ENCODE assay signal across 10 cellular contexts in the genomic region with DNA sequence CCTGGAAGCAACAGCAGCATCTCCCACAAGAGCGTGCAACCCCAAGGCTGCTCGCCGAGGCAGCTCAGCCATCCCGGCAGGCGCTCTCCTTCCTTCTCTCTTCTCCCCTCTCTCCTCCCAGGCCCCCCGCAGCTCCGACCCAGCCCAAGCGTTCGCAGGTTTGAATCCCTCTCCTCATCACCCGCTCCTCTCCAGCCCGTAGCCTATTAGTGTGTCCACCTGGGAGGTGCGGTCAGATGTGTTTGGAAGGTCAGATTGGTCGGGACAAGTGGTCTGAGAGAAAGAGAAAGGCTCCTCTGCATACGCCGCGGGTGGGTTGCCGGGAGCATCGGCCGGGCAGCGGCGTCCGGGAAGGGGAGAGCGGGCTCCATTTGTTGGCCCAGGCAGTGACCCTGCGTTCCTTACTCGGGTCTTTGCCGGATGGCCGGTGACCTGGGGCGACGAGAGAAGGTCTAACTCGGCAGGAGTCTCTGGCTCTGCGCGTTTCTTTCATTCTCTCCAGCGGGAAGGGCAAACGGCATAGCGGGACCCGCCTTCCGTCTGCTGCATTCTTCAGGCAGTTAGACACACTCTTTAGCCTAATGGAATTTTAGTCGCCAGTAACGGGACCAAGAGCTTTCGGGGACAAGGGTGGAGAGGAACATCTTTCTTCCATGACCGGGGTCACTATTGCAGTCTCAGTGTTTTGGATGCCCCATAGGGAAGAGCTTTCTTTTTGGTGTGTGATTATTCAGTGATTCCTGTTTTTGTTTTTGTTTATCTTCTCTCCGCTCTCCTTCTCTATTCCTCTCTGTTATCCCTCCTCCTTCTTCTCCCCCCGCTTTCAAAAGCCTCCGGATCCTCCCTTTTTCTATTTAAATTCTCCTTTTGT. TPM values are rescaled to one million over a fixed set of nuclear protein-coding genes. Genes with fewer than 3 reads are reported as not detected.
DNase-seq lines count a peak whose midpoint lies in the region; ATAC-seq and TF ChIP-seq lines count a peak whose summit lies in the region.
"Had no signal": no experiment of that assay in that cellular context is flagged by ENCODE, and none has a peak within 500 bp of the region (broad histone marks: within the 10 kb centered on the region; RNA-seq: fewer than 3 reads in every experiment).

No MANE protein-coding gene starts in this region.

- H3K4me1 ChIP-seq in fibroblast of lung (ENCODE audit: control insufficient read depth, extremely low read depth, insufficient read depth, low read length) = peaks cover 4% of the 10 kb centered on the region

- CTCF ChIA-PET in activated CD4-positive, alpha-beta memory T cell treated with anti-CD3 and anti-CD28 coated beads, Interleukin-2, amount 10 ng/mL, durations not matched to agents 7 days and 5 days (lab: Charles Lee) = no interaction called here

- H3K4me3 ChIP-seq in fibroblast of lung (replicated peaks in 1 of 4; ENCODE audit: control extremely low read depth in 1 of 4, insufficient read depth in 1 of 4, low read depth in 3 of 4, low read length in 4 of 4) = peak overlapping the region; percentile 38 to 68 (median 56)

- H3K4me3 Mint-ChIP-seq in activated CD4-positive, alpha-beta memory T cell treated with anti-CD3 and anti-CD28 coated beads, Interleukin-2, amount 10 ng/mL, durations not matched to agents 7 days and 5 days = peak overlapping the region; percentile 65

- H3K4me1 Mint-ChIP-seq in activated CD4-positive, alpha-beta memory T cell treated with anti-CD3 and anti-CD28 coated beads, Interleukin-2, amount 10 ng/mL, durations not matched to agents 7 days and 5 days = peaks cover 30% of the 10 kb centered on the region

- no peaks in the 10 kb centered on the region for H3K9me3 ChIP-seq in fibroblast of lung (ENCODE audit: control insufficient read depth, insufficient read depth, low read depth, low read length)

- H3K9ac ChIP-seq in fibroblast of lung (ENCODE audit: insufficient read depth, low read length) = no peak overlapping the region

- H3K9me3 Mint-ChIP-seq in activated CD4-positive, alpha-beta memory T cell treated with anti-CD3 and anti-CD28 coated beads, Interleukin-2, amount 10 ng/mL, durations not matched to agents 7 days and 5 days = no peaks in the 10 kb centered on the region

- H3K79me2 ChIP-seq in fibroblast of lung (ENCODE audit: control insufficient read depth, insufficient read depth, low read length) = no peaks in the 10 kb centered on the region

- POLR2A ChIA-PET in activated CD4-positive, alpha-beta memory T cell treated with anti-CD3 and anti-CD28 coated beads, Interleukin-2, amount 10 ng/mL, durations not matched to agents 7 days and 5 days (lab: Charles Lee) = interaction anchor here (1.0 to 1.1 kb wide), 2 partner anchors 518 to 558 kb away, joined by 3 read pairs; partner anchors contain the start of gene NABP1

- peak overlapping the region; percentile 98 for H3K4me2 ChIP-seq in fibroblast of lung (ENCODE audit: extremely low read depth, insufficient read depth, low read length)

- ATAC-seq in HG02973 (IDR thresholded peaks at IDR 0.05; ENCODE audit: unreplicated experiment) = peak; percentile 11

- peaks cover 27% of the 10 kb centered on the region for H3K27me3 ChIP-seq in fibroblast of lung (ENCODE audit: control insufficient read depth, insufficient read depth, low read length)

- no peak for TF ChIP-seq CTCF in fibroblast of lung (conservative IDR thresholded peaks at IDR 0.05 in 1 of 2, IDR thresholded peaks at IDR 0.05 in 1 of 2; ENCODE audit: low read depth in 1 of 2, low read length in 2 of 2)

- DNase-seq in NCI-H1436 (lab: John Stamatoyannopoulos, UW) (peak; percentile 43), NCI-H1436 treated with DMSO at 0.1 percent for 48 hours (lab: John Stamatoyannopoulos, UW) (no peak), fibroblast of lung (ENCODE audit: low read depth in 2 of 2) (peak; percentile 24 to 25), myocyte (ENCODE audit: low read depth) (peak; percentile 51), ureter (ENCODE audit: low spot score) (peak; percentile 42), NCI-H187 treated with DMSO at 0.1 percent for 48 hours (lab: John Stamatoyannopoulos, UW) (no peak)
- peak; percentile 17 for DNase-seq in activated CD4-positive, alpha-beta memory T cell treated with anti-CD3 and anti-CD28 coated beads, Interleukin-2, amount 10 ng/mL, durations not matched to agents 7 days and 5 days

- no peaks in the 10 kb centered on the region for H4K20me1 ChIP-seq in fibroblast of lung (ENCODE audit: control insufficient read depth, extremely low read depth, insufficient read depth, low read length)

- H2AFZ ChIP-seq in fibroblast of lung (ENCODE audit: low read length) = peak overlapping the region; percentile 71

- no peak overlapping the region for H3K27ac ChIP-seq in fibroblast of lung (ENCODE audit: insufficient read depth, low read length)
- H3K27ac ChIP-seq: C4-2B had no signal

- H3K36me3 ChIP-seq in fibroblast of lung (ENCODE audit: control insufficient read depth, insufficient read depth, low read length) = no peaks in the 10 kb centered on the region

- H3K27me3 Mint-ChIP-seq in activated CD4-positive, alpha-beta memory T cell treated with anti-CD3 and anti-CD28 coated beads, Interleukin-2, amount 10 ng/mL, durations not matched to agents 7 days and 5 days = peaks cover 66% of the 10 kb centered on the region

- H3K36me3 Mint-ChIP-seq in activated CD4-positive, alpha-beta memory T cell treated with anti-CD3 and anti-CD28 coated beads, Interleukin-2, amount 10 ng/mL, durations not matched to agents 7 days and 5 days (ENCODE audit: low read depth) = no peaks in the 10 kb centered on the region

- H3K27ac Mint-ChIP-seq in activated CD4-positive, alpha-beta memory T cell treated with anti-CD3 and anti-CD28 coated beads, Interleukin-2, amount 10 ng/mL, durations not matched to agents 7 days and 5 days = no peak overlapping the region

RNA-seq across cellular contexts. Expression of gene TMEFF2, which starts 1.1 kb away (rescaled TPM):
- total RNA-seq in activated CD4-positive, alpha-beta memory T cell treated with anti-CD3 and anti-CD28 coated beads, Interleukin-2, amount 10 ng/mL, durations not matched to agents 7 days and 5 days = not detected
- total RNA-seq in fibroblast of lung (0.26 and 0.33 TPM in 2 replicates), myocyte (4.8 and 6.5 TPM in 2 replicates), ureter (4.8 TPM)
- polyA plus RNA-seq in fibroblast of lung = 0.50 and 0.87 TPM in 2 replicates
- 0.45 and 0.47 TPM in 2 replicates for polyA plus RNA-seq in fibroblast of lung (2012)
- 1.3 TPM in 1 of 2 replicates, not detected in the other for polyA minus RNA-seq in fibroblast of lung (ENCODE audit: low replicate concordance)
- polyA plus RNA-seq in myocyte (2012) = 4.4 TPM
- total RNA-seq: activated CD8-positive, alpha-beta memory T cell treated with anti-CD3 and anti-CD28 coated beads for 36 hours had no signal

Comparison
In these comparisons a context has a peak if more than half of its experiments do, and no peak if none do; other contexts are left out.
1. DNase-seq: peak in NCI-H1436 (single experiment), activated CD4-positive, alpha-beta memory T cell treated with anti-CD3 and anti-CD28 coated beads, Interleukin-2, amount 10 ng/mL, durations not matched to agents 7 days and 5 days (single experiment), fibroblast of lung (2 of 2), myocyte (single experiment) and ureter (single experiment); none in NCI-H1436 treated with DMSO at 0.1 percent for 48 hours (single experiment) and NCI-H187 treated with DMSO at 0.1 percent for 48 hours (single experiment).